ENCODE assay signal across 9 cellular contexts in the genomic region with DNA sequence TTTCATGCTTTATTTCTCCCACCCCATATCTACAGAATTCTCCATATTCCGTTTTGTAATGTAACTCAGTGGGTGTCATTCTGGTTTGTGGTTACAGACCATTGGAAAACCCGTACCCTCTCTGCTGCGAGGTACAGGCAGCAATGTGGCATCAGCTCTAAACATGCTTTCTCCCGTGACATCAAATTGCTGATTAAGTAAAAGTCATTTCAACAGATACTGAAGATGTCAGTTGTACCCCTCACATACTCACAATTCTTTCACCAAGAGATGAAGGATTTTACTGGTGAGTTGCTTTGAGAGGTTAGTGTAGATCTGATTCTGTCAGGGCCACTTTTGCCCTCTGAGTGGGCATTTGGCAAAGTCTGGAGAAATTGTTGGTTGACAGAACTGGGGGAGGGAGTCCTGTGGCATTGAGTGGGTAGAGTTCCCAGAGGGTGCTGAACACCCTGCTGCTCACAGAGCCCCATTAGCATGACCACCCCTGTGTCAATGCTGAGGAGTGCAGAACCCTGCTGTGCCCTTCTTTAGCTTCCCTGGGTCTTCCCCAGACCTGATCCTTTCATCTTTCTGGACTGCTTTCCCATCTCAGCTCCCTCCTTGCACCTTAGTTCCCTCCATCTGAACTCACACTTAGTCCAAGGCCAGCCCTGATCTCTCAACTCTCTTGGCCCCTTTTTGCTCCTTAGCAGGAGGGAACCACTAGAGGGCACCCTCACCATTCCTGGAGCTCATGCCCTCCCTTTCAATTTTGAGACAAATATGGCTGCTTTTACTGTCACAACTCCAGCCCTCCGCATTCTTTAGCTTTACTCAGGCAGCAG. TPM values are rescaled to one million over a fixed set of nuclear protein-coding genes. Genes with fewer than 3 reads are reported as not detected.
A peak's percentile ranks its signal among the peaks of the same experiment; 100 is the strongest.
DNase-seq lines count a peak whose midpoint lies in the region; ATAC-seq and TF ChIP-seq lines count a peak whose summit lies in the region.
"Had no signal": no experiment of that assay in that cellular context is flagged by ENCODE, and none has a peak within 500 bp of the region (broad histone marks: within the 10 kb centered on the region; RNA-seq: fewer than 3 reads in every experiment).

No MANE protein-coding gene starts in this region.

- H3K4me3 ChIP-seq in retinal pigment epithelial cell (ENCODE audit: low read length) = no peak overlapping the region

- peak; percentile 29 for DNase-seq in Daoy (ENCODE audit: low read depth)
- peak; percentile 77 for DNase-seq in dermis blood vessel endothelial cell
- DNase-seq in retinal pigment epithelial cell (ENCODE audit: low read depth) = no peak
- no peak for DNase-seq in ecto neural progenitor cell (ENCODE audit: low spot score)
- DNase-seq in cerebellar nuclear complex (lab: John Stamatoyannopoulos, UW) = no peak

- peak; percentile 94 for TF ChIP-seq CTCF in retinal pigment epithelial cell (conservative IDR thresholded peaks at IDR 0.05; ENCODE audit: low read depth, low read length)

- peak; percentile 50 for ATAC-seq in HG02973 (IDR thresholded peaks at IDR 0.05; ENCODE audit: unreplicated experiment)
- peak; percentile 66 for ATAC-seq in SK-N-SH treated with all-trans-retinoic acid at 6 μM for 48 hours
- ATAC-seq in HG02678 (IDR thresholded peaks at IDR 0.05; ENCODE audit: unreplicated experiment) = no peak

TF ChIP-seq in SK-N-SH treated with all-trans-retinoic acid at 6 μM for 48 hours, 23 proteins besides CTCF, POLR2A, EP300 and RAD21:
- TF ChIP-seq ZC3H10 (CRISPR knock-in tag; IDR thresholded peaks at IDR 0.05) (no peak), ZNF70 (CRISPR knock-in tag; IDR thresholded peaks at IDR 0.05) (no peak), OSR1 (CRISPR knock-in tag; IDR thresholded peaks at IDR 0.05) (no peak), TCF4 (CRISPR knock-in tag; IDR thresholded peaks at IDR 0.05; ENCODE audit: borderline replicate concordance) (no peak)

RNA-seq across cellular contexts. Expression of a gene that starts 39.9 kb away (rescaled TPM):
- total RNA-seq in Daoy (2014; rRNA removed; shearing (Covaris generic)) = not detected in 2 replicates
- total RNA-seq in dermis blood vessel endothelial cell = not detected in 2 replicates
- total RNA-seq: pulmonary artery endothelial cell had no signal

Comparison
In these comparisons a context has a peak if more than half of its experiments do, and no peak if none do; other contexts are left out.
1. DNase-seq: peak in Daoy (single experiment) and dermis blood vessel endothelial cell (single experiment); none in retinal pigment epithelial cell (single experiment), ecto neural progenitor cell (single experiment) and cerebellar nuclear complex (0 of 2).